12 cellular contexts compared by ENCODE assay signal in the genomic region with DNA sequence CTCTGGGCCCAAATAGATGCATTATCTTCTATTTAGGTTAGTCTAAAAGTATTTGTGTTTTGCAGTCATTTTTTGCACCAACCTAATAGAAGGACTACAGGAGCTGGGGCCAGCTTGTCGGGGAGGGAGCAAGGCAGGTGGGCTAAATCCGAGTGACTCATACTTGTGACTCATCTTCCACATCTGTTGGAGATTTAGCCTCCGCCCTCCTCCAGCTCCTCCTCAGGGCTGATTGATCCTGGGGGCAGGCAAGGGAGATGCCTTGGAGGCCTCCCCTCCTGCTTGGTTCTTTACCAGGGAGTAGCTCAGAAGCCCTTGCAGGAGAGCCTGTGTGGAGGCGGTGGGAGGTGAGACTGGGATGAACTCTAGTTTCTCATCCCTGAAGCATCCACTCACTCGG.
DNase-seq lines count a peak whose midpoint lies in the region; ATAC-seq, FAIRE-seq and TF ChIP-seq lines count a peak whose summit lies in the region.
"Had no signal": no experiment of that assay in that cellular context is flagged by ENCODE, and none has a peak within 500 bp of the region (broad histone marks: within the 10 kb centered on the region; RNA-seq: fewer than 3 reads in every experiment).

No MANE protein-coding gene starts in this region.

- ATAC-seq in GM21737 (IDR thresholded peaks at IDR 0.05; ENCODE audit: unreplicated experiment), result no peak
- ATAC-seq: Panc1 had no signal

- peak overlapping the region; percentile 66 for H3K27ac ChIP-seq in RWPE1
- H3K27ac ChIP-seq: skin epidermis had no signal

- TF ChIP-seq CTCF in RWPE1 (conservative IDR thresholded peaks at IDR 0.05; ENCODE audit: low read depth) (no peak), fibroblast of mammary gland (conservative IDR thresholded peaks at IDR 0.05; ENCODE audit: control insufficient read depth, insufficient read depth, low read depth, low read length) (no peak)

- POLR2A ChIA-PET in RWPE1 (lab: Yijun Ruan, JAX; ENCODE audit: low non-redundant PET), result no interaction called here

- DNase-seq in H54 (ENCODE audit: insufficient read length, low spot score) (peak; percentile 65), RWPE1 (ENCODE audit: low spot score) (peak; percentile 67), fibroblast of mammary gland (ENCODE audit: low read depth) (peak; percentile 97), stromal cell of bone marrow (ENCODE audit: low read depth) (peak; percentile 27), NCI-H1436 (lab: John Stamatoyannopoulos, UW) (no peak)
- no peak for DNase-seq in stimulated activated CD4-positive, alpha-beta T cell treated with anti-CD3 and anti-CD28 coated beads, Interleukin-4, amount 100 ng/mL, for 4 hours
- DNase-seq: activated CD4-positive, alpha-beta memory T cell treated with anti-CD3 and anti-CD28 coated beads for 36 hours; cerebellar nuclear complex; stimulated activated naive CD4-positive, alpha-beta T cell had no signal

- H3K4me3 ChIP-seq in fibroblast of mammary gland (ENCODE audit: control insufficient read depth, low read depth, low read length), result no peak overlapping the region
- H3K4me3 ChIP-seq: skin epidermis had no signal

- TF ChIP-seq POLR2A in H54 (IDR thresholded peaks at IDR 0.05; ENCODE audit: low read depth, low read length), result no peak

- CTCF ChIA-PET in RWPE1 (lab: Yijun Ruan, JAX), result interaction anchor here (0.9 to 2.5 kb wide), 2 partner anchors 28 to 53 kb away, joined by 3 to 7 read pairs; a partner anchor contains a TSS

- FAIRE-seq in H54 (lab: Jason Lieb, UNC), result peak; percentile 41

Comparison
In these comparisons a context has a peak if more than half of its experiments do, and no peak if none do; other contexts are left out.
1. DNase-seq: peak in H54 (single experiment), RWPE1 (single experiment), fibroblast of mammary gland (single experiment) and stromal cell of bone marrow (single experiment); none in stimulated activated CD4-positive, alpha-beta T cell treated with anti-CD3 and anti-CD28 coated beads, Interleukin-4, amount 100 ng/mL, for 4 hours (0 of 2) and NCI-H1436 (single experiment).